Comparison of ENCODE assay signal across 8 cellular contexts in the genomic region with DNA sequence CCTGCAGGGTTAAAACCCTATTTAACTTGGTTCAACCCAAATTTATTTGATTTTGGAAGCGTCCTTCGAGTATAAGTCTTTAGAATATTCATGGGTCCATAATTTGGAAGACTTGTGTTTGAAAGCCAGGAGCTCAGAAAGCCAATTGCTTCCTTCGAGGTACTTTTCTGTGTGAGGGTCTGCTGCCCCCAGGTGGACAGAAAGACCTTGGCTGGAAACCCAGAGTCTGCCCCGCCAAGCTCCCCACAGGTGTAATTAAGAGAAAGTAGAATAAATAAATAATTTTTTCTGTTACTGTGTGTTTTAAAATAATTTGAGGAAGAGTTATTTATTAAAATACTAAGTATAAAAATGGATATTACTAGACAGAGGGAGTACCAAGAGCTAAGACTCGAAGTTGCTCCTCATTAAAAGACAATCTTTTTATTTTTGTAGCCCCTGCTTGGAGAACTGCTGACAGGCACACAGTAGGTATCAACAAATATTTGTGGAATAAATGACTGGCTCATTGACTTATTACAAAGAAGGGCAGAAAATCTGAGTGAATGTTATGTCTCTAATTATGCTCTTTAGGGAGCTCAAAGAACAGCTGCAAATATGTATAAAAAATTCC.
DNase-seq lines count a peak whose midpoint lies in the region; ATAC-seq and TF ChIP-seq lines count a peak whose summit lies in the region.

No MANE protein-coding gene starts in this region.

- peak; percentile 38 for TF ChIP-seq CTCF in SU-DHL-6 (IDR thresholded peaks at IDR 0.05; ENCODE audit: insufficient read depth, low read length, poor library complexity, severe bottlenecking)

- H3K4me3 ChIP-seq in SU-DHL-6 (ENCODE audit: insufficient read depth, low read length, poor library complexity, severe bottlenecking): no peak overlapping the region

- no peak overlapping the region for H3K27ac ChIP-seq in SU-DHL-6 (ENCODE audit: low read depth, low read length)

- H3K9me2 ChIP-seq in SU-DHL-6 (replicated peaks; ENCODE audit: insufficient read depth, low read length): no peaks in the 10 kb centered on the region

- no peaks in the 10 kb centered on the region for H3K79me2 ChIP-seq in SU-DHL-6 (ENCODE audit: insufficient read depth, low read length)

- no peak for ATAC-seq in HG03135 (IDR thresholded peaks at IDR 0.05; ENCODE audit: unreplicated experiment)
- ATAC-seq in left lobe of liver: no peak

- no peaks in the 10 kb centered on the region for H4K20me1 ChIP-seq in SU-DHL-6 (ENCODE audit: low read depth, low read length)

- no peaks in the 10 kb centered on the region for H3F3A ChIP-seq in SU-DHL-6 (ENCODE audit: insufficient read depth)

- H3K9me3 ChIP-seq in SU-DHL-6 (ENCODE audit: insufficient read depth, low read length): no peaks in the 10 kb centered on the region

- no peaks in the 10 kb centered on the region for H3K36me3 ChIP-seq in SU-DHL-6 (ENCODE audit: low read length)

- no peak overlapping the region for H3K9ac ChIP-seq in SU-DHL-6 (ENCODE audit: low read length)

- no peak overlapping the region for H3K4me2 ChIP-seq in SU-DHL-6 (ENCODE audit: low read depth, low read length, poor library complexity, severe bottlenecking)

- H2AFZ ChIP-seq in SU-DHL-6 (ENCODE audit: low read depth, low read length, severe bottlenecking): no peak overlapping the region

- H3K27me3 ChIP-seq in SU-DHL-6 (ENCODE audit: low read length): no peaks in the 10 kb centered on the region

- DNase-seq in DMS79 treated with DMSO at 0.1 percent for 48 hours (lab: John Stamatoyannopoulos, UW) (peak; percentile 15), DMS79 (lab: John Stamatoyannopoulos, UW) (no peak), HuH-7 (ENCODE audit: low spot score) (peak; percentile 37), left kidney (ENCODE audit: low read depth, low spot score) (peak; percentile 49), left lobe of liver (ENCODE audit: low spot score) (no peak), pons (ENCODE audit: low spot score) (no peak)

Comparison
In these comparisons a context has a peak if more than half of its experiments do, and no peak if none do; other contexts are left out.
1. DNase-seq: peak in DMS79 treated with DMSO at 0.1 percent for 48 hours (single experiment), HuH-7 (single experiment) and left kidney (single experiment); none in DMS79 (single experiment), left lobe of liver (single experiment) and pons (single experiment).